In genomic region chr13:39326471-39326870, GRCh38 we compare ENCODE assay signal across 19 cellular contexts.
A peak's percentile ranks its signal among the peaks of the same experiment; 100 is the strongest.
DNase-seq lines count a peak whose midpoint lies in the region; ATAC-seq and TF ChIP-seq lines count a peak whose summit lies in the region.
"Had no signal": no experiment of that assay in that cellular context is flagged by ENCODE, and none has a peak within 500 bp of the region (broad histone marks: within the 10 kb centered on the region; RNA-seq: fewer than 3 reads in every experiment).

No MANE protein-coding gene starts in this region.

- peaks cover 37% of the 10 kb centered on the region for H3K4me1 Mint-ChIP-seq in nephron

- H3K27ac Mint-ChIP-seq in nephron, result peak overlapping the region; percentile 15 to 94 (median 91)
- H3K27ac Mint-ChIP-seq: CD14-positive monocyte, HFFc6 had no signal

- H3K9me3 ChIP-seq in skeletal muscle tissue (ENCODE audit: control insufficient read depth in 3 of 3, low read length in 3 of 3), result no peaks in the 10 kb centered on the region

- H3K36me3 Mint-ChIP-seq in nephron (ENCODE audit: low read depth), result no peaks in the 10 kb centered on the region
- H3K36me3 Mint-ChIP-seq: CD14-positive monocyte had no signal

- no peaks in the 10 kb centered on the region for H3K27me3 Mint-ChIP-seq in nephron (ENCODE audit: low read depth)

- H3K27ac ChIP-seq in skeletal muscle tissue (ENCODE audit: low read depth, low read length), result peak overlapping the region; percentile 2
- no peak overlapping the region for H3K27ac ChIP-seq in brain microvascular endothelial cell
- H3K27ac ChIP-seq: RWPE1 had no signal

- no peak for TF ChIP-seq CTCF in AG10803 (conservative IDR thresholded peaks at IDR 0.05; ENCODE audit: low read length)
- no peak for TF ChIP-seq CTCF in choroid plexus epithelial cell (conservative IDR thresholded peaks at IDR 0.05; ENCODE audit: low read depth, low read length)
- no peak for TF ChIP-seq CTCF in nephron (IDR thresholded peaks at IDR 0.05; ENCODE audit: unreplicated experiment in 3 of 3)
- TF ChIP-seq CTCF in brain microvascular endothelial cell (IDR thresholded peaks at IDR 0.05; ENCODE audit: low read depth, low read length, missing control alignments), result no peak

- no peak overlapping the region for H3K9ac ChIP-seq in skeletal muscle tissue (ENCODE audit: low read depth in 1 of 3, low read length in 3 of 3)

- peak overlapping the region in 1 of 3 experiments; percentile 28 for H3K4me3 Mint-ChIP-seq in nephron
- H3K4me3 Mint-ChIP-seq: CD14-positive monocyte, HFFc6 had no signal

- peak; percentile 16 for DNase-seq in AG10803 (ENCODE audit: low read depth)
- peak; percentile 62 for DNase-seq in choroid plexus epithelial cell (ENCODE audit: low read depth)
- DNase-seq in brain microvascular endothelial cell, result no peak
- DNase-seq: AML-193, DMS 273 treated with DMSO at 0.1 percent for 48 hours, HFFc6, KG1, NCI-H1417 treated with DMSO at 0.1 percent for 48 hours, NCI-H2029 treated with DMSO at 0.1 percent for 48 hours, NCI-H2171 treated with DMSO at 0.1 percent for 48 hours, NCI-H748 treated with DMSO at 0.1 percent for 48 hours, PC-3 had no signal

- H3K27me3 ChIP-seq in skeletal muscle tissue (ENCODE audit: control insufficient read depth in 3 of 3, insufficient read depth in 3 of 3, low read length in 3 of 3), result no peaks in the 10 kb centered on the region
- H3K27me3 ChIP-seq in brain microvascular endothelial cell (replicated peaks), result no peaks in the 10 kb centered on the region

- peaks cover 2 to 6% (median 4%) of the 10 kb centered on the region in 3 donors for H3K4me1 ChIP-seq in skeletal muscle tissue (ENCODE audit: control insufficient read depth in 3 of 3, insufficient read depth in 3 of 3, low read length in 3 of 3)

- in situ Hi-C loops in brain microvascular endothelial cell (cut with HindIII; ENCODE audit: low pct_ligation_motif_present, low sequenced_read_pairs), result no loop called here

- peaks cover 13% of the 10 kb centered on the region for H3K9me3 Mint-ChIP-seq in nephron
- H3K9me3 Mint-ChIP-seq: HFFc6 had no signal

- H3K36me3 ChIP-seq in skeletal muscle tissue (ENCODE audit: control insufficient read depth in 3 of 3, insufficient read depth in 3 of 3, low read length in 3 of 3) (no peaks in the 10 kb centered on the region), brain microvascular endothelial cell (replicated peaks) (no peaks in the 10 kb centered on the region)

- H3K4me3 ChIP-seq in AG10803 (ENCODE audit: low read length) (no peak overlapping the region), choroid plexus epithelial cell (ENCODE audit: low read depth, low read length) (no peak overlapping the region), skeletal muscle tissue (ENCODE audit: low read length in 3 of 3) (no peak overlapping the region), brain microvascular endothelial cell (ENCODE audit: low read depth, low read length) (no peak overlapping the region)

- ATAC-seq in HG03354 (IDR thresholded peaks at IDR 0.05; ENCODE audit: poor library complexity, severe bottlenecking, unreplicated experiment) (no peak), HG02763 (IDR thresholded peaks at IDR 0.05; ENCODE audit: unreplicated experiment) (no peak)
- ATAC-seq: HepG2, PC-3 had no signal
